15 cellular contexts compared by ENCODE assay signal in genomic region chr1:162222019-162222418, GRCh38.
A peak's percentile ranks its signal among the peaks of the same experiment; 100 is the strongest.
DNase-seq lines count a peak whose midpoint lies in the region; ATAC-seq and TF ChIP-seq lines count a peak whose summit lies in the region.
"Had no signal": no experiment of that assay in that cellular context is flagged by ENCODE, and none has a peak within 500 bp of the region (broad histone marks: within the 10 kb centered on the region; RNA-seq: fewer than 3 reads in every experiment).

No MANE protein-coding gene starts in this region.

- H3K27me3 Mint-ChIP-seq in Calu3 (ENCODE audit: unreplicated experiment) (no peaks in the 10 kb centered on the region), GM23338 (ENCODE audit: insufficient read depth, low read depth, poor library complexity) (peaks cover 5% of the 10 kb centered on the region)

- H3K4me1 ChIP-seq in GM23338 (ENCODE audit: insufficient read depth), result peaks cover 90% of the 10 kb centered on the region
- H3K4me1 ChIP-seq: A549, BE2C had no signal

- no peaks in the 10 kb centered on the region for H4K20me1 ChIP-seq in GM23338 (replicated peaks; ENCODE audit: insufficient read depth)

- peaks cover 25% of the 10 kb centered on the region; the same call in 1 of the 2 replicates for H3K79me2 ChIP-seq in GM23338 (replicated peaks; ENCODE audit: insufficient read depth)

- TF ChIP-seq CTCF in Calu3 (IDR thresholded peaks at IDR 0.05; ENCODE audit: unreplicated experiment) (no peak), GM23338 (conservative IDR thresholded peaks at IDR 0.05; ENCODE audit: low read depth in 2 of 2) (no peak)

- no peak for DNase-seq in Calu3
- no peak for DNase-seq in GM23338 (ENCODE audit: low spot score)
- peak; percentile 38 for DNase-seq in kidney tubule cell (ENCODE audit: low spot score)
- DNase-seq in renal cortical epithelial cell (ENCODE audit: low read depth), result peak; percentile 61
- no peak for DNase-seq in NCI-H510A treated with DMSO at 0.1 percent for 48 hours (lab: John Stamatoyannopoulos, UW)
- DNase-seq in activated gamma-delta T cell (lab: John Stamatoyannopoulos, UW), result no peak
- DNase-seq: BE2C; CD4-positive, alpha-beta memory T cell; DND-41; GDM1; HCEC 1CT; KBM-7 had no signal

- H3K4me3 ChIP-seq in GM23338, result no peak overlapping the region
- H3K4me3 ChIP-seq: A549 had no signal

- intact Hi-C loops in Calu3 (cut with micrococcal nuclease; ENCODE audit: unreplicated experiment), result loop anchor here (5.0 kb wide), 1 partner anchor 150 kb away; no protein-coding TSS in a partner anchor

- no peaks in the 10 kb centered on the region for H3K9me3 Mint-ChIP-seq in Calu3 (ENCODE audit: low read depth, unreplicated experiment)
- no peaks in the 10 kb centered on the region for H3K9me3 Mint-ChIP-seq in GM23338

- no peaks in the 10 kb centered on the region for H3K36me3 ChIP-seq in GM23338 (ENCODE audit: insufficient read depth)
- H3K36me3 ChIP-seq: BE2C had no signal

- no peak overlapping the region for H2AFZ ChIP-seq in GM23338

- no peak for ATAC-seq in GM23338
- ATAC-seq: A549 had no signal

- peaks cover under 1% of the 10 kb centered on the region; the same call in 1 of the 2 replicates for H3K27me3 ChIP-seq in GM23338 (ENCODE audit: insufficient read depth)
- H3K27me3 ChIP-seq: BE2C had no signal

- CTCF ChIA-PET in Calu3 (lab: Charles Lee), result interaction anchor here (0.6 to 5.2 kb wide), 7 partner anchors 8 to 181 kb away, joined by 3 to 22 read pairs (median 3); no protein-coding TSS in a partner anchor

- no peaks in the 10 kb centered on the region for H3K9me2 ChIP-seq in GM23338 (ENCODE audit: insufficient read depth)

- H3K4me1 Mint-ChIP-seq in Calu3 (ENCODE audit: low read depth, unreplicated experiment) (peaks cover 58% of the 10 kb centered on the region), GM23338 (peaks cover 84% of the 10 kb centered on the region)
- H3K4me1 Mint-ChIP-seq: CD4-positive, alpha-beta memory T cell had no signal

- H3K27ac Mint-ChIP-seq in Calu3 (ENCODE audit: unreplicated experiment) (no peak overlapping the region), GM23338 (no peak overlapping the region)
- H3K27ac Mint-ChIP-seq: CD4-positive, alpha-beta memory T cell had no signal

- H3K4me3 Mint-ChIP-seq in Calu3 (ENCODE audit: low read depth, unreplicated experiment), result peak overlapping the region; percentile 1
- H3K4me3 Mint-ChIP-seq in GM23338, result no peak overlapping the region
- H3K4me3 Mint-ChIP-seq: CD4-positive, alpha-beta memory T cell had no signal

- H3K36me3 Mint-ChIP-seq in Calu3 (ENCODE audit: insufficient read depth, unreplicated experiment) (no peaks in the 10 kb centered on the region), GM23338 (ENCODE audit: low read depth) (no peaks in the 10 kb centered on the region; the same call in 2 of the 3 replicates)

- BruUV-seq in Calu3 (replicated peaks; lab: Mats Ljungman, UMichigan), result no TSS peak

- no peaks in the 10 kb centered on the region for H3F3A ChIP-seq in GM23338 (replicated peaks; ENCODE audit: low read depth)

- H3K4me2 ChIP-seq in GM23338, result 0 out of 2 replicates have a peak overlapping the region, but pooled peaks have one; percentile 22
- H3K4me2 ChIP-seq: A549 had no signal

- no peak overlapping the region for H3K27ac ChIP-seq in GM23338 (ENCODE audit: low read depth)
- H3K27ac ChIP-seq: A549, C4-2B, HL-60 had no signal

TF ChIP-seq in GM23338, 12 proteins besides CTCF, POLR2A, EP300 and RAD21:
- no peak for TF ChIP-seq ETS1 (IDR thresholded peaks at IDR 0.05)
- no peak for TF ChIP-seq POLR2AphosphoS5 (IDR thresholded peaks at IDR 0.05; ENCODE audit: low read depth)
- no peak for TF ChIP-seq EZH2 (IDR thresholded peaks at IDR 0.05; ENCODE audit: low read depth, unreplicated experiment)
- TF ChIP-seq EZH2phosphoT487 (IDR thresholded peaks at IDR 0.05; ENCODE audit: unreplicated experiment), result no peak
- TF ChIP-seq NANOG (IDR thresholded peaks at IDR 0.05; ENCODE audit: borderline replicate concordance), result no peak
- no peak for TF ChIP-seq ZNF331 (CRISPR knock-in tag; IDR thresholded peaks at IDR 0.05; ENCODE audit: low read depth)
- no peak for TF ChIP-seq STAT1 (IDR thresholded peaks at IDR 0.05; ENCODE audit: unreplicated experiment)

Comparison
In these comparisons a context has a peak if more than half of its experiments do, and no peak if none do; other contexts are left out.
1. DNase-seq: peak in kidney tubule cell (single experiment) and renal cortical epithelial cell (single experiment); none in Calu3 (single experiment), GM23338 (single experiment), NCI-H510A treated with DMSO at 0.1 percent for 48 hours (single experiment) and activated gamma-delta T cell (single experiment).